8 cellular contexts compared by ENCODE assay signal in the genomic region with DNA sequence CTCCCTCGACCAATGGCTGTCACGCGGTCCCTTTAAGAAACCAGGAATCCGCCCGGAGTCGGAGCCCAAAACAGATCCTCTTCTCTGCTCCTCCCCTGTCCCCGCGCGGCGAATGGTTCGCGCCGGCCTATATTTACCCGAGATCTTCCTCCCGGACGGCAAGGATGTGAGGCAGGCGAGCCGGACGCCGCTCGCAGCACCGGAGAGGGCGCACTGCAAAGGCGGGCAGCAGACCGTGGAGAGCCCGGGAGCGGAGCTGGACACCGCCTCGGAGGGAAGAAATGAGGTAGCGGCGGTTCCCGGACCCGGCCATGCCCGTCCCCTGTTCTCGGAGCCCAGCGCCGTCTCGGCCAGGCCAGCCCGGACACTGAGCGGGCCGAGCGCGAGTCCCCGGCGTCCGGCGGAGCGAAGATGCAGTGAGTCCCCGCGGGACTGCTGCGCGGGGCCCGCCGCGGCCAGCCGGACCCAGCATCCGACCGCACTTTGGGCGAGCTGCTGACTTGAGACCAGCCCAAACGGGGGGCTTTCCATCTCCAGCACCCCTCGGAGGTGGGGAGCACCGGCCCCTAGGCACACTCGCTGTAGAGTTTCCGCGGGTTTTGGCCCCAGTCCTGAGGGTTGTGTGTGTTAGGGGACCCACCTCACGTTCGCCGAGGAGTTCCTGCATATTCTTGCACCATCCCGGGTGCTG. TPM values are rescaled to one million over a fixed set of nuclear protein-coding genes. Genes with fewer than 3 reads are reported as not detected.
DNase-seq lines count a peak whose midpoint lies in the region; ATAC-seq and TF ChIP-seq lines count a peak whose summit lies in the region.

A gene with protein sequence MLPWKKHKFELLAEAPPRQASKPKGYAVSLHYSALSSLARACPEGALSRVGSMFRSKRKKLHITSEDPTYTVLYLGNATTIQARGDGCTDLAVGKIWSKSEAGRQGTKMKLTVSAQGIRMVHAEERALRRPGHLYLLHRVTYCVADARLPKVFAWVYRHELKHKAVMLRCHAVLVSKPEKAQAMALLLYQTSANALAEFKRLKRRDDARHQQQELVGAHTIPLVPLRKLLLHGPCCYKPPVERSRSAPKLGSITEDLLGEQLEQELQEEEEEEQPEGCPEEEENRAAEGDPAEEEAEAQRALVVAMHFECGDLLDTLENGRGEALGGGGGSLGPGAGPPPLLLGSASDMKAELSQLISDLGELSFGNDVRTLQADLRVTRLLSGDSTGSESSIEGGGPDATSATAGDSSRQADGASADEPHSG (plus strand): TSS at position 161 of the 691 bp plus-strand sequence. CDS start 944 bp downstream, outside the sequence.

- H3K9me2 ChIP-seq in hepatocyte (replicated peaks; ENCODE audit: insufficient read depth): no peaks in the 10 kb centered on the region

- in situ Hi-C loops in astrocyte of the spinal cord (cut with HindIII; ENCODE audit: low sequenced_read_pairs): loop anchor here (10.0 kb wide), 1 partner anchor 569 kb away; no protein-coding TSS in a partner anchor

- TF ChIP-seq CTCF in astrocyte of the spinal cord (IDR thresholded peaks at IDR 0.05; ENCODE audit: low read depth, low read length) (peak; percentile 40), hepatocyte (IDR thresholded peaks at IDR 0.05; ENCODE audit: poor library complexity) (peak; percentile 15)

- WGBS in hepatocyte (ENCODE audit: low lambda C conversion rate, missing lambda C conversion rate): 1% methylated on average over 69 of the region's 69 CpGs

- H2AFZ ChIP-seq in hepatocyte: no peak within 1 kb of the TSS

- DNase-seq in EH (ENCODE audit: low read depth) (peak; percentile 95), HEK293T (ENCODE audit: extremely low spot score) (peak; percentile 79), NCI-H1930 (lab: John Stamatoyannopoulos, UW) (peak; percentile 72 to 75), T1000 (lab: John Stamatoyannopoulos, UW) (peak; percentile 87), astrocyte of the spinal cord (ENCODE audit: low read depth, low spot score) (peak; percentile 98), hepatocyte (ENCODE audit: low spot score) (peak; percentile 89)

- peaks cover 13% of the 10 kb centered on the region for H4K20me1 ChIP-seq in hepatocyte (ENCODE audit: insufficient read depth, poor library complexity, severe bottlenecking)

- peak within 1 kb of the TSS; percentile 86 for H3K4me3 ChIP-seq in astrocyte of the spinal cord (ENCODE audit: low read depth, low read length)
- peak within 1 kb of the TSS; percentile 67 for H3K4me3 ChIP-seq in hepatocyte
- H3K4me3 ChIP-seq in rectal smooth muscle tissue (ENCODE audit: low read length): peak within 1 kb of the TSS; percentile 84

- H3K27ac ChIP-seq in hepatocyte: peak within 1 kb of the TSS; percentile 15
- peak within 1 kb of the TSS; percentile 79 for H3K27ac ChIP-seq in rectal smooth muscle tissue (ENCODE audit: low read depth, low read length)

- POLR2A ChIA-PET in HEK293T (lab: Yijun Ruan, JAX): interaction anchor here (0.7 to 1.4 kb wide), 5 partner anchors 12 to 577 kb away, joined by 3 to 4 read pairs (median 3); no protein-coding TSS in a partner anchor

- peaks cover 11% of the 10 kb centered on the region for H3K79me2 ChIP-seq in hepatocyte

- H3K9me3 ChIP-seq in hepatocyte (ENCODE audit: low read depth): no peaks in the 10 kb centered on the region

- ATAC-seq in HG03439 (IDR thresholded peaks at IDR 0.05; ENCODE audit: unreplicated experiment): no peak

- peak within 1 kb of the TSS; percentile 75 for H3K9ac ChIP-seq in rectal smooth muscle tissue (ENCODE audit: low read length)

- peak within 1 kb of the TSS; percentile 95 for H3K4me2 ChIP-seq in hepatocyte

- CTCF ChIA-PET in HEK293T (lab: Yijun Ruan, JAX): interaction anchor here (0.6 to 0.7 kb wide), 2 partner anchors 124 to 836 kb away, joined by 3 read pairs; no protein-coding TSS in a partner anchor

- H3K4me1 ChIP-seq in hepatocyte (ENCODE audit: insufficient read depth): peaks cover 40% of the 10 kb centered on the region
- peaks cover 10% of the 10 kb centered on the region for H3K4me1 ChIP-seq in rectal smooth muscle tissue (ENCODE audit: control insufficient read depth, insufficient read depth, low read length)

- H3K27me3 ChIP-seq in hepatocyte (peaks cover 12% of the 10 kb centered on the region), rectal smooth muscle tissue (ENCODE audit: control insufficient read depth, insufficient read depth, low read length) (no peaks in the 10 kb centered on the region)

- H3K36me3 ChIP-seq in hepatocyte (replicated peaks; ENCODE audit: insufficient read depth, low read depth) (no peaks in the 10 kb centered on the region), rectal smooth muscle tissue (ENCODE audit: control insufficient read depth, insufficient read depth, low read length) (no peaks in the 10 kb centered on the region)

TF ChIP-seq in HEK293T, 16 proteins besides CTCF, POLR2A, EP300 and RAD21:
- peak; percentile 62 for TF ChIP-seq ELF4 (IDR thresholded peaks at IDR 0.05)
- TF ChIP-seq FOXA1 (IDR thresholded peaks at IDR 0.05): no peak
- TF ChIP-seq CTBP1 (IDR thresholded peaks at IDR 0.05; ENCODE audit: borderline replicate concordance): no peak

RNA-seq across cellular contexts. Expression of the gene that starts here (rescaled TPM):
- 18.9 and 20.3 TPM in 2 replicates for total RNA-seq in hepatocyte
- 24.9 and 29.7 TPM in 2 replicates for polyA plus RNA-seq in hepatocyte
